In the genomic region with DNA sequence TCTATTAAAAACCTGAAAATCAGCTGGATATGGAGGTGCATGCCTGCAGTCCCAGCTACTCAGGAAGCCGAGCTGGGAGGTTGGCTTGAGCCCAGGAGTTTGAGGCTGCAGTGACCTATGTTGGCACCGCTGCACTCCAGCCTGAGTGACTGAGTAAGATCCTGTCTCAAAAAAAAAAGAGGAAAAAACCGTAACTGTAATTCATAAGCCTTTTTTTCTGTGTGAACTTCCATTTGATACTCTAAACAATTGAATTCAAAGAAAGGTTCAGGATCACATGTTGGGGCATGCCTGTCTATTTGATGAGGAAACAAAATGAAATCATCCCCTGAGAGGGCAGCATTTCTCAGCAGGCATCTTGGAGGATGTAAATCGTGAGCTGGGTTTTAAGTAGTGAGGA, we compare ENCODE assay signal across 11 cellular contexts. TPM values are rescaled to one million over a fixed set of nuclear protein-coding genes. Genes with fewer than 3 reads are reported as not detected.
DNase-seq lines count a peak whose midpoint lies in the region; TF ChIP-seq lines count a peak whose summit lies in the region.
"Had no signal": no experiment of that assay in that cellular context is flagged by ENCODE, and none has a peak within 500 bp of the region (broad histone marks: within the 10 kb centered on the region; RNA-seq: fewer than 3 reads in every experiment).

No MANE protein-coding gene starts in this region.

- WGBS in esophagus muscularis mucosa: 39% methylated on average over 4 of the region's 4 CpGs

- no peaks in the 10 kb centered on the region for H3K27me3 ChIP-seq in esophagus muscularis mucosa

- H3K36me3 Mint-ChIP-seq in osteocyte (ENCODE audit: unreplicated experiment): no peaks in the 10 kb centered on the region

- H3K4me1 ChIP-seq in esophagus muscularis mucosa: peaks cover 17 to 46% (median 36%) of the 10 kb centered on the region in 4 donors

- no peak overlapping the region for H3K27ac Mint-ChIP-seq in osteocyte (ENCODE audit: unreplicated experiment)
- H3K27ac Mint-ChIP-seq: dendritic cell treated with granulocyte-macrophage colony-stimulating factor and Interleukin-4, amounts not matched to agents 40 ng/mL and 50 ng/mL, for 4 days; stimulated activated naive CD8-positive, alpha-beta T cell treated with anti-CD3 and anti-CD28 coated beads, Interleukin-15, amount 100 ng/mL, for 72 hours had no signal

- TF ChIP-seq EP300 in esophagus muscularis mucosa (IDR thresholded peaks at IDR 0.05): no peak

- no peak overlapping the region for H3K4me3 Mint-ChIP-seq in osteocyte (ENCODE audit: unreplicated experiment)
- H3K4me3 Mint-ChIP-seq: dendritic cell treated with granulocyte-macrophage colony-stimulating factor and Interleukin-4, amounts not matched to agents 40 ng/mL and 50 ng/mL, for 4 days; stimulated activated naive CD8-positive, alpha-beta T cell treated with anti-CD3 and anti-CD28 coated beads, Interleukin-15, amount 100 ng/mL, for 72 hours had no signal

- H3K4me3 ChIP-seq in esophagus muscularis mucosa: no peak overlapping the region

- H3K9me3 Mint-ChIP-seq in osteocyte (ENCODE audit: unreplicated experiment): no peaks in the 10 kb centered on the region
- H3K9me3 Mint-ChIP-seq: dendritic cell treated with granulocyte-macrophage colony-stimulating factor and Interleukin-4, amounts not matched to agents 40 ng/mL and 50 ng/mL, for 4 days; stimulated activated naive CD8-positive, alpha-beta T cell treated with anti-CD3 and anti-CD28 coated beads, Interleukin-15, amount 100 ng/mL, for 72 hours had no signal

- peak; percentile 32 for DNase-seq in GM03348 (ENCODE audit: low spot score)
- DNase-seq in NCI-H69 (lab: John Stamatoyannopoulos, UW): peak; percentile 83
- DNase-seq in epithelial cell of prostate (ENCODE audit: low read depth, low spot score): peak; percentile 76
- DNase-seq in pulmonary artery endothelial cell (ENCODE audit: low read depth, low spot score): peak; percentile 84
- DNase-seq in osteocyte (ENCODE audit: extremely low spot score, unreplicated experiment): no peak
- DNase-seq in NCI-H82 (lab: John Stamatoyannopoulos, UW): no peak
- DNase-seq in esophagus muscularis mucosa (ENCODE audit: extremely low spot score): no peak
- DNase-seq in MV-4-11 (lab: John Stamatoyannopoulos, UW): no peak
- DNase-seq: NCI-H2029; stimulated activated naive CD8-positive, alpha-beta T cell treated with anti-CD3 and anti-CD28 coated beads, Interleukin-15, amount 100 ng/mL, for 72 hours had no signal

- peaks cover 0 to 5% (median 0%) of the 10 kb centered on the region in 4 donors for H3K36me3 ChIP-seq in esophagus muscularis mucosa

- no peaks in the 10 kb centered on the region for H3K9me3 ChIP-seq in esophagus muscularis mucosa

- H3K27me3 Mint-ChIP-seq in osteocyte (ENCODE audit: unreplicated experiment): no peaks in the 10 kb centered on the region
- H3K27me3 Mint-ChIP-seq: dendritic cell treated with granulocyte-macrophage colony-stimulating factor and Interleukin-4, amounts not matched to agents 40 ng/mL and 50 ng/mL, for 4 days; stimulated activated naive CD8-positive, alpha-beta T cell treated with anti-CD3 and anti-CD28 coated beads, Interleukin-15, amount 100 ng/mL, for 72 hours had no signal

- no peak for TF ChIP-seq POLR2A in esophagus muscularis mucosa (IDR thresholded peaks at IDR 0.05; ENCODE audit: low read depth)

- TF ChIP-seq CTCF in osteocyte (IDR thresholded peaks at IDR 0.05) (no peak), esophagus muscularis mucosa (IDR thresholded peaks at IDR 0.05) (no peak)

- intact Hi-C loops in esophagus muscularis mucosa (cut with DNase I): no loop called here

- peak overlapping the region; percentile 95 for H3K27ac ChIP-seq in epithelial cell of prostate
- H3K27ac ChIP-seq in esophagus muscularis mucosa (replicated peaks in 1 of 4): no peak overlapping the region

- peaks cover 11% of the 10 kb centered on the region for H3K4me1 Mint-ChIP-seq in osteocyte (ENCODE audit: unreplicated experiment)

RNA-seq across cellular contexts. Expression of gene ITGA2, which starts 38.8 kb away (rescaled TPM):
- total RNA-seq in pulmonary artery endothelial cell (107 and 108 TPM in 2 replicates), osteocyte (0.30 and 0.44 TPM in 2 replicates), esophagus muscularis mucosa (1 to 10 TPM; 5.0 to 9.6 (median 7.8) TPM)

Comparison
In these comparisons a context has a peak if more than half of its experiments do, and no peak if none do; other contexts are left out.
1. DNase-seq: peak in GM03348 (single experiment), NCI-H69 (single experiment), epithelial cell of prostate (single experiment) and pulmonary artery endothelial cell (single experiment); none in osteocyte (single experiment), NCI-H82 (single experiment), esophagus muscularis mucosa (single experiment) and MV-4-11 (single experiment).
2. RNA of gene ITGA2, which starts 38.8 kb away (total RNA-seq): 107 to 108 TPM in pulmonary artery endothelial cell; 5.0 to 9.6 TPM in esophagus muscularis mucosa and 0.30 to 0.44 TPM in osteocyte; every median in the first group is over 10 times any median in the second.